In genomic region chr7:155003215-155003999, GRCh38 we compare ENCODE assay signal across 8 cellular contexts. TPM values are rescaled to one million over a fixed set of nuclear protein-coding genes. Genes with fewer than 3 reads are reported as not detected.
A peak's percentile ranks its signal among the peaks of the same experiment; 100 is the strongest.
DNase-seq lines count a peak whose midpoint lies in the region; ATAC-seq and TF ChIP-seq lines count a peak whose summit lies in the region.

No MANE protein-coding gene starts in this region.

- H3K27me3 ChIP-seq in NT2/D1 (ENCODE audit: insufficient read depth, insufficient read length) (no peaks in the 10 kb centered on the region), mucosa of stomach (ENCODE audit: control insufficient read depth, insufficient read depth, low read length) (no peaks in the 10 kb centered on the region)

- DNase-seq in COLO668 (lab: John Stamatoyannopoulos, UW; ENCODE audit: unreplicated experiment) (peak; percentile 89), NT2/D1 (ENCODE audit: low read depth, low spot score) (peak; percentile 43), activated T-cell treated with anti-CD3 and anti-CD28 coated beads for 48 hours (ENCODE audit: low read depth) (peak; percentile 83), epithelial cell of proximal tubule (ENCODE audit: low read depth) (no peak)
- DNase-seq in stimulated activated CD8-positive, alpha-beta memory T cell treated with anti-CD3 and anti-CD28 coated beads, Interleukin-4, amount 100 ng/mL, for 4 hours (ENCODE audit: low read depth in 2 of 2, low spot score in 1 of 2): peak; percentile 67 to 68

- H3K4me1 ChIP-seq in NT2/D1 (ENCODE audit: insufficient read depth, insufficient read length) (peaks cover 3% of the 10 kb centered on the region), mucosa of stomach (ENCODE audit: control insufficient read depth, insufficient read depth, low read length) (no peaks in the 10 kb centered on the region)

- H3K36me3 ChIP-seq in NT2/D1 (ENCODE audit: insufficient read depth, insufficient read length, low read length) (peaks cover 40% of the 10 kb centered on the region), mucosa of stomach (ENCODE audit: control insufficient read depth, insufficient read depth, low read length) (no peaks in the 10 kb centered on the region)

- ATAC-seq in GM19395 (IDR thresholded peaks at IDR 0.05; ENCODE audit: unreplicated experiment) (peak; percentile 72), HG03521 (IDR thresholded peaks at IDR 0.05; ENCODE audit: unreplicated experiment) (peak; percentile 66)

- H3K9ac ChIP-seq in NT2/D1 (ENCODE audit: insufficient read length, low read depth) (peak overlapping the region; percentile 98), mucosa of stomach (ENCODE audit: low read length) (peak overlapping the region; percentile 86)

- no peaks in the 10 kb centered on the region for H3K9me3 ChIP-seq in NT2/D1 (ENCODE audit: insufficient read depth, low read length)
- no peaks in the 10 kb centered on the region for H3K9me3 ChIP-seq in mucosa of stomach (ENCODE audit: control insufficient read depth, low read length)

- peak overlapping the region; percentile 79 for H3K4me3 ChIP-seq in NT2/D1 (ENCODE audit: insufficient read length, low read depth)
- H3K4me3 ChIP-seq in epithelial cell of proximal tubule (ENCODE audit: low read depth, low read length): peak overlapping the region; percentile 98
- peak overlapping the region; percentile 80 for H3K4me3 ChIP-seq in mucosa of stomach (ENCODE audit: low read length)

- no peak for TF ChIP-seq CTCF in epithelial cell of proximal tubule (conservative IDR thresholded peaks at IDR 0.05; ENCODE audit: low read depth, low read length)

RNA-seq across cellular contexts. Expression of gene PAXIP1, which starts 0.5 kb away (rescaled TPM):
- total RNA-seq in epithelial cell of proximal tubule: 14.5 and 17.1 TPM in 2 replicates
